ENCODE assay signal across 18 cellular contexts in genomic region chr11:129298990-129299389, GRCh38.
"Had no signal": no experiment of that assay in that cellular context is flagged by ENCODE, and none has a peak within 500 bp of the region (broad histone marks: within the 10 kb centered on the region; RNA-seq: fewer than 3 reads in every experiment).

No MANE protein-coding gene starts in this region.

- H3K4me1 ChIP-seq: ascending aorta, gastrocnemius medialis, left lung, pancreas, tibial artery, vagina had no signal

- DNase-seq: activated CD4-positive, alpha-beta T cell treated with anti-CD3 and anti-CD28 coated beads for 4 hours; activated CD8-positive, alpha-beta memory T cell treated with anti-CD3 and anti-CD28 coated beads, Interleukin-2, amount 50 U/mL, for 4 hours; activated CD8-positive, alpha-beta T cell treated with anti-CD3 and anti-CD28 coated beads for 36 hours; activated naive CD4-positive, alpha-beta T cell treated with Interleukin-2 at 50 U/mL for 16 hours; activated naive CD8-positive, alpha-beta T cell treated with anti-CD3 and anti-CD28 coated beads, Interleukin-2, amount 50 U/mL, for 24 hours; activated T-cell treated with anti-CD3 and anti-CD28 coated beads, Interleukin-2, amount 50 U/mL, for 72 hours; gastrocnemius medialis; islet precursor cell; left lung; pancreas; retina; small intestine; tibial artery had no signal

- H3K4me3 ChIP-seq: ascending aorta, gastrocnemius medialis, left lung, pancreas, tibial artery, vagina had no signal

- H3K9me3 Mint-ChIP-seq: activated CD8-positive, alpha-beta T cell treated with anti-CD3 and anti-CD28 coated beads for 36 hours; activated naive CD8-positive, alpha-beta T cell treated with anti-CD3 and anti-CD28 coated beads, Interleukin-2, amount 50 U/mL, for 24 hours; activated T-cell treated with anti-CD3 and anti-CD28 coated beads, Interleukin-2, amount 50 U/mL, for 72 hours; neural crest cell had no signal

- H3K27ac ChIP-seq: ascending aorta, gastrocnemius medialis, left lung, pancreas, tibial artery, vagina had no signal

- H3K4me3 Mint-ChIP-seq: activated CD8-positive, alpha-beta T cell treated with anti-CD3 and anti-CD28 coated beads for 36 hours; activated naive CD8-positive, alpha-beta T cell treated with anti-CD3 and anti-CD28 coated beads, Interleukin-2, amount 50 U/mL, for 24 hours; neural crest cell had no signal

- ATAC-seq: activated CD8-positive, alpha-beta T cell treated with anti-CD3 and anti-CD28 coated beads for 36 hours; activated naive CD8-positive, alpha-beta T cell treated with anti-CD3 and anti-CD28 coated beads, Interleukin-2, amount 50 U/mL, for 24 hours; activated T-cell treated with anti-CD3 and anti-CD28 coated beads, Interleukin-2, amount 50 U/mL, for 72 hours; gastrocnemius medialis; left lung; pancreas had no signal

- FAIRE-seq: colon, endothelial cell of umbilical vein, pancreas, small intestine had no signal

- H3K9me3 ChIP-seq: ascending aorta, gastrocnemius medialis, left lung, pancreas, tibial artery, vagina had no signal

- H3K27me3 ChIP-seq: ascending aorta, gastrocnemius medialis, left lung, pancreas, tibial artery, vagina had no signal

- H3K27ac Mint-ChIP-seq: activated CD8-positive, alpha-beta T cell treated with anti-CD3 and anti-CD28 coated beads for 36 hours; activated naive CD8-positive, alpha-beta T cell treated with anti-CD3 and anti-CD28 coated beads, Interleukin-2, amount 50 U/mL, for 24 hours; activated T-cell treated with anti-CD3 and anti-CD28 coated beads, Interleukin-2, amount 50 U/mL, for 72 hours had no signal

- H3K36me3 ChIP-seq: ascending aorta, gastrocnemius medialis, left lung, pancreas, tibial artery, vagina had no signal
